ENCODE assay signal across 11 cellular contexts in genomic region chr2:138779451-138780440, GRCh38. TPM values are rescaled to one million over a fixed set of nuclear protein-coding genes. Genes with fewer than 3 reads are reported as not detected.
DNase-seq lines count a peak whose midpoint lies in the region; ATAC-seq and TF ChIP-seq lines count a peak whose summit lies in the region.
"Had no signal": no experiment of that assay in that cellular context is flagged by ENCODE, and none has a peak within 500 bp of the region (broad histone marks: within the 10 kb centered on the region; RNA-seq: fewer than 3 reads in every experiment).

Gene NXPH2 (minus strand): TSS chr2:138780390. CDS start chr2:138780241, 149 bp downstream.

- peak within 1 kb of the TSS in 2 of 5 experiments; percentile 9 to 20 for H3K27ac Mint-ChIP-seq in brain

- H3K4me3 ChIP-seq in suprapubic skin: peak within 1 kb of the TSS; percentile 37

- 2% methylated on average over 50 of the region's 73 CpGs for WGBS in suprapubic skin

- peaks cover 63% of the 10 kb centered on the region for H3K27me3 ChIP-seq in suprapubic skin

- no peaks in the 10 kb centered on the region for H3K9me3 ChIP-seq in suprapubic skin

- DNase-seq in DMS53 (lab: John Stamatoyannopoulos, UW) (peak; percentile 28), DMS53 treated with DMSO at 0.1 percent for 48 hours (lab: John Stamatoyannopoulos, UW; ENCODE audit: unreplicated experiment) (no peak), left lobe of liver (ENCODE audit: low spot score) (no peak), suprapubic skin (ENCODE audit: low spot score in 2 of 2) (no peak), dedifferentiated amniotic fluid mesenchymal stem cell (ENCODE audit: extremely low spot score) (no peak), NCI-H1694 treated with DMSO at 0.1 percent for 48 hours (lab: John Stamatoyannopoulos, UW) (no peak)

- peak; percentile 41 for ATAC-seq in left lobe of liver
- ATAC-seq in HG03097 (IDR thresholded peaks at IDR 0.05; ENCODE audit: low FRiP score, unreplicated experiment): no peak

- H3K27ac ChIP-seq in suprapubic skin: no peak within 1 kb of the TSS

- H3K4me1 ChIP-seq in suprapubic skin: peaks cover 21% of the 10 kb centered on the region

- H3K9me3 Mint-ChIP-seq in brain: peaks cover 0 to 5% (median 0%) of the 10 kb centered on the region in 5 experiments

- no peak for TF ChIP-seq EP300 in suprapubic skin (IDR thresholded peaks at IDR 0.05)

- peaks cover 77% of the 10 kb centered on the region for H3K27me3 Mint-ChIP-seq in brain

- H3K4me3 Mint-ChIP-seq in brain: peak within 1 kb of the TSS; percentile 88 to 90 (median 89)

- TF ChIP-seq POLR2A in suprapubic skin (IDR thresholded peaks at IDR 0.05): no peak

- H3K36me3 ChIP-seq in suprapubic skin: no peaks in the 10 kb centered on the region

- H3K36me3 Mint-ChIP-seq in brain: no peaks in the 10 kb centered on the region

- TF ChIP-seq CTCF in brain (conservative IDR thresholded peaks at IDR 0.05) (no peak), suprapubic skin (IDR thresholded peaks at IDR 0.05) (no peak)

- H3K4me1 Mint-ChIP-seq in brain: peaks cover 30% of the 10 kb centered on the region

RNA-seq across cellular contexts. Expression of gene NXPH2, which starts in this region (rescaled TPM):
- not detected for polyA plus RNA-seq in brain (ENCODE audit: insufficient read depth, low read depth, low replicate concordance)
- total RNA-seq in left lobe of liver (not detected), suprapubic skin (not detected)
- total RNA-seq: lung microvascular endothelial cell, SK-MEL-5 had no signal
- polyA plus RNA-seq: adipose tissue had no signal

Comparison
In these comparisons a context has a peak if more than half of its experiments do, and no peak if none do; other contexts are left out.
1. Peak in ATAC-seq in left lobe of liver; RNA of the gene not detected or under 1 TPM.